In genomic region chr10:75150656-75151055, GRCh38 we compare ENCODE assay signal across 27 cellular contexts.
"Had no signal": no experiment of that assay in that cellular context is flagged by ENCODE, and none has a peak within 500 bp of the region (broad histone marks: within the 10 kb centered on the region; RNA-seq: fewer than 3 reads in every experiment).

No MANE protein-coding gene starts in this region.

- H3K27ac ChIP-seq: foreskin keratinocyte, hepatocyte, left ventricle myocardium inferior, lower lobe of right lung, pancreas, prostate gland, spleen, stomach had no signal

- H3K27me3 Mint-ChIP-seq: naive B cell; stimulated activated naive B cell treated with anti-CD40 and anti-IgM and Interleukin-4, amounts not matched to agents 10 μg/mL and 1 μg/mL and 100 μg/mL, for 72 hours; type B pancreatic cell had no signal

- H3K27ac Mint-ChIP-seq: nephron; stimulated activated naive B cell treated with anti-CD40 and anti-IgM and Interleukin-4, amounts not matched to agents 10 μg/mL and 1 μg/mL and 100 μg/mL, for 72 hours; type B pancreatic cell had no signal

- H3K4me1 Mint-ChIP-seq: nephron had no signal

- H3K27me3 ChIP-seq: dorsolateral prefrontal cortex, foreskin keratinocyte, hepatocyte, pancreas, spleen, stomach had no signal

- H3K36me3 ChIP-seq: pancreas, prostate gland had no signal

- H3K9me3 ChIP-seq: left ventricle myocardium inferior, lower lobe of right lung, pancreas, prostate gland, spleen, stomach had no signal

- H3K4me2 ChIP-seq: hepatocyte had no signal

- H3K4me1 ChIP-seq: lower lobe of right lung, pancreas, prostate gland had no signal

- FAIRE-seq: kidney, pancreas, urothelium cell line had no signal

- H3K4me3 Mint-ChIP-seq: naive B cell; nephron; stimulated activated naive B cell treated with anti-CD40 and anti-IgM and Interleukin-4, amounts not matched to agents 10 μg/mL and 1 μg/mL and 100 μg/mL, for 72 hours; type B pancreatic cell had no signal

- H2AFZ ChIP-seq: hepatocyte had no signal

- DNase-seq: cortex of kidney; dorsolateral prefrontal cortex; effector memory CD4-positive, alpha-beta T cell; erythroblast; foreskin keratinocyte; head of caudate nucleus; kidney; left cardiac atrium; left ventricle myocardium inferior; lower lobe of right lung; mesendoderm; naive B cell; occipital lobe; pancreas; retina; spleen; stimulated activated CD4-positive, alpha-beta T cell treated with anti-CD3 and anti-CD28 coated beads, Interleukin-15, amount 100 ng/mL, for 24 hours; stimulated activated CD4-positive, alpha-beta T cell treated with anti-CD3 and anti-CD28 coated beads, Interleukin-2, amount 100 ng/mL, for 24 hours; stimulated activated CD4-positive, alpha-beta T cell treated with anti-CD3 and anti-CD28 coated beads, Interleukin-4, amount 100 ng/mL, for 4 hours; stimulated activated naive B cell treated with anti-CD40 and anti-IgM and Interleukin-4, amounts not matched to agents 10 μg/mL and 1 μg/mL and 100 μg/mL, for 72 hours; stomach had no signal

- H3K4me3 ChIP-seq: dorsolateral prefrontal cortex, hepatocyte, left ventricle myocardium inferior, lower lobe of right lung, pancreas, prostate gland, spleen, stomach had no signal

- H3K9me3 Mint-ChIP-seq: naive B cell; nephron; stimulated activated naive B cell treated with anti-CD40 and anti-IgM and Interleukin-4, amounts not matched to agents 10 μg/mL and 1 μg/mL and 100 μg/mL, for 72 hours; type B pancreatic cell had no signal

- ATAC-seq: foreskin keratinocyte; left cardiac atrium; lower lobe of right lung; pancreas; sciatic nerve; stimulated activated naive B cell treated with anti-CD40 and anti-IgM and Interleukin-4, amounts not matched to agents 10 μg/mL and 1 μg/mL and 100 μg/mL, for 72 hours had no signal
